Comparison of ENCODE assay signal across 9 cellular contexts in genomic region chr17:48995871-48996695, GRCh38. TPM values are rescaled to one million over a fixed set of nuclear protein-coding genes. Genes with fewer than 3 reads are reported as not detected.
DNase-seq lines count a peak whose midpoint lies in the region; ATAC-seq and TF ChIP-seq lines count a peak whose summit lies in the region.
"Had no signal": no experiment of that assay in that cellular context is flagged by ENCODE, and none has a peak within 500 bp of the region (broad histone marks: within the 10 kb centered on the region; RNA-seq: fewer than 3 reads in every experiment).

No MANE protein-coding gene starts in this region.

- H3K4me3 ChIP-seq in NB4 (ENCODE audit: low read depth, low read length) = peak overlapping the region; percentile 97
- peak overlapping the region; percentile 74 for H3K4me3 ChIP-seq in adipocyte (ENCODE audit: low read length)

- H3K4me1 ChIP-seq in adipocyte (ENCODE audit: control insufficient read depth, insufficient read depth, low read length) = peaks cover 11% of the 10 kb centered on the region

- DNase-seq in GM03348 (ENCODE audit: low spot score) (peak; percentile 36), NB4 (ENCODE audit: low read depth) (peak; percentile 88), adipocyte (ENCODE audit: low read depth) (peak; percentile 56), natural killer cell (peak; percentile 16), OCI-M2 (lab: John Stamatoyannopoulos, UW; ENCODE audit: unreplicated experiment) (no peak), Right ventricle myocardium inferior (ENCODE audit: missing footprints) (no peak)

- H3K27me3 Mint-ChIP-seq in natural killer cell (ENCODE audit: low read depth in 2 of 2) = peaks cover 70 to 75% of the 10 kb centered on the region in 2 donors

- TF ChIP-seq POLR2A in NB4 (IDR thresholded peaks at IDR 0.05; ENCODE audit: extremely low read depth, insufficient read length) = peak; percentile 48

- no peak overlapping the region for H3K9ac ChIP-seq in adipocyte (ENCODE audit: low read length)

- H3K36me3 Mint-ChIP-seq in natural killer cell = no peaks in the 10 kb centered on the region

- H3K4me1 Mint-ChIP-seq in natural killer cell = peaks cover 13 to 31% of the 10 kb centered on the region in 2 donors

- H3K36me3 ChIP-seq in adipocyte (ENCODE audit: control insufficient read depth, insufficient read depth, low read length, severe bottlenecking) = no peaks in the 10 kb centered on the region

- TF ChIP-seq CTCF in NB4 (IDR thresholded peaks at IDR 0.05; ENCODE audit: low read depth, low read length) (no peak), natural killer cell (IDR thresholded peaks at IDR 0.05) (no peak)

- peaks cover 61% of the 10 kb centered on the region for H3K27me3 ChIP-seq in adipocyte (replicated peaks; ENCODE audit: control insufficient read depth, insufficient read depth, low read length)

- H3K27ac Mint-ChIP-seq in natural killer cell = no peak overlapping the region

- H3K9me3 ChIP-seq in adipocyte (ENCODE audit: control insufficient read depth, low read length) = no peaks in the 10 kb centered on the region

- H3K9me3 Mint-ChIP-seq in natural killer cell = no peaks in the 10 kb centered on the region

- ATAC-seq in natural killer cell = peak in 2 of 3 donors; percentile 47 to 64
- no peak for ATAC-seq in GM21619 (IDR thresholded peaks at IDR 0.05; ENCODE audit: unreplicated experiment)
- ATAC-seq in HG03280 (IDR thresholded peaks at IDR 0.05; ENCODE audit: unreplicated experiment) = no peak
- no peak for ATAC-seq in Right ventricle myocardium inferior

- intact Hi-C loops in natural killer cell (cut with micrococcal nuclease) (no loop called here), Right ventricle myocardium inferior (cut with DNase I) (no loop called here)

- peak overlapping the region; percentile 67 for H3K4me3 Mint-ChIP-seq in natural killer cell

RNA-seq across cellular contexts. Expression of gene IGF2BP1, which starts 1.1 kb away (rescaled TPM):
- total RNA-seq in natural killer cell (not detected), Right ventricle myocardium inferior (not detected)
- total RNA-seq: lower leg skin had no signal

RNA-seq across cellular contexts. Expression of gene GIP, which starts 27.7 kb away (rescaled TPM):
- total RNA-seq in natural killer cell = not detected
- not detected for total RNA-seq in Right ventricle myocardium inferior
- total RNA-seq: lower leg skin had no signal

RNA-seq across cellular contexts. Expression of gene SNF8, which starts 51.4 kb away (rescaled TPM):
- 10 to 100 TPM; 76.9 to 86.0 (median 78.3) TPM for total RNA-seq in natural killer cell
- total RNA-seq in Right ventricle myocardium inferior = 104 TPM

Comparison
In these comparisons a context has a peak if more than half of its experiments do, and no peak if none do; other contexts are left out.
1. DNase-seq: peak in GM03348 (single experiment), NB4 (single experiment), adipocyte (single experiment) and natural killer cell (single experiment); none in OCI-M2 (single experiment) and Right ventricle myocardium inferior (single experiment).
2. ATAC-seq: peak in natural killer cell (2 of 3); none in GM21619 (single experiment), HG03280 (single experiment) and Right ventricle myocardium inferior (single experiment).